Comparison of ENCODE assay signal across 21 cellular contexts in the genomic region with DNA sequence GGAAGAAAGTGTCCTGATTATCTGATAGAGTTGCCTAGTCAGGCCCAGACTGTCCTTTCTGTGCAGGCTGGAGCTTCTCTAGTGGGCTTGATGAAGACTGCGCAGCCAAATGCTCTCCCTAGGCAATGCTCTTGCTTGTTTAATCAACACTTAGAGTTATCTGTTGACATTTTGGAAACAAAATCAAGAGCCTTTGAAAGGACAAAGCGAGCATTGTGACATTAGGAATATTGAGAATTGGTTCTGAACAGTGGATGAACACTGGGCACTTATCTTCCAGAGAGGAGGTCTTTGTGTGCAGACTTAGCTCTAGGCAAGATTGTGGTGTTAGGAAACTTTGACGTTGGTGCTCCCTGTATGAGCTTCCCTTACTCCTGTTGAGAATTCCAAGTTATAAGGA.
"Had no signal": no experiment of that assay in that cellular context is flagged by ENCODE, and none has a peak within 500 bp of the region (broad histone marks: within the 10 kb centered on the region; RNA-seq: fewer than 3 reads in every experiment).

No MANE protein-coding gene starts in this region.

- H3K9me3 ChIP-seq: body of pancreas, pancreas had no signal

- H3K27me3 ChIP-seq: body of pancreas, hepatocyte, left lung, pancreas, tibial artery had no signal

- H3K4me3 ChIP-seq: body of pancreas, hepatocyte, left lung, pancreas, tibial artery had no signal

- DNase-seq: activated CD4-positive, alpha-beta T cell treated with anti-CD3 and anti-CD28 coated beads, Interleukin-2, amount 50 U/mL, for 1 hour; activated CD8-positive, alpha-beta T cell treated with anti-CD3 and anti-CD28 coated beads, Interleukin-2, amount 10 ng/mL, durations not matched to agents 7 days and 5 days; activated gamma-delta T cell; activated naive CD4-positive, alpha-beta T cell treated with anti-CD3 and anti-CD28 coated beads, Interleukin-2, amount 50 U/mL, for 16 hours; activated naive CD8-positive, alpha-beta T cell treated with anti-CD3 and anti-CD28 coated beads, Interleukin-2, amount 50 U/mL, for 24 hours; body of pancreas; glutamatergic neuron; immature natural killer cell; kidney glomerular epithelial cell; left lung; midbrain; natural killer cell; pancreas; right cardiac atrium; stimulated activated CD4-positive, alpha-beta T cell treated with anti-CD3 and anti-CD28 coated beads, Interleukin-12 subunit alpha, Interleukin-12 subunit beta, amount 100 ng/mL, for 4 hours; stimulated activated CD4-positive, alpha-beta T cell treated with anti-CD3 and anti-CD28 coated beads, Interleukin-4, amount 100 ng/mL, for 4 hours; substantia nigra; T1000; tibial artery had no signal

- H3K4me1 ChIP-seq: body of pancreas, left lung, pancreas had no signal

- H3K27ac ChIP-seq: body of pancreas, hepatocyte, left lung, pancreas, tibial artery, VCaP had no signal

- H3K36me3 ChIP-seq: left lung, pancreas, tibial artery had no signal
